Comparison of ENCODE assay signal across 27 cellular contexts in genomic region chr14:95018845-95019244, GRCh38.
A peak's percentile ranks its signal among the peaks of the same experiment; 100 is the strongest.
DNase-seq lines count a peak whose midpoint lies in the region; ATAC-seq and TF ChIP-seq lines count a peak whose summit lies in the region.
"Had no signal": no experiment of that assay in that cellular context is flagged by ENCODE, and none has a peak within 500 bp of the region (broad histone marks: within the 10 kb centered on the region; RNA-seq: fewer than 3 reads in every experiment).

No MANE protein-coding gene starts in this region.

- no peak overlapping the region for H3K27ac Mint-ChIP-seq in stimulated activated memory B cell treated with anti-CD40 and anti-IgM and Interleukin-4, amounts not matched to agents 10 μg/mL and 1 μg/mL and 100 μg/mL, for 72 hours
- H3K27ac Mint-ChIP-seq: CD4-positive, alpha-beta memory T cell; immature natural killer cell; nephron progenitor cell; stimulated activated naive CD8-positive, alpha-beta T cell treated with anti-CD3 and anti-CD28 coated beads, Interleukin-15, amount 100 ng/mL, for 72 hours had no signal

- H3K27ac ChIP-seq in hepatocyte = no peak overlapping the region
- H3K27ac ChIP-seq: cardiac muscle cell, foreskin keratinocyte, pancreas, tibial artery had no signal

- no peaks in the 10 kb centered on the region for H3K9me2 ChIP-seq in hepatocyte (replicated peaks; ENCODE audit: insufficient read depth)

- H3K36me3 Mint-ChIP-seq in stimulated activated memory B cell treated with anti-CD40 and anti-IgM and Interleukin-4, amounts not matched to agents 10 μg/mL and 1 μg/mL and 100 μg/mL, for 72 hours = no peaks in the 10 kb centered on the region
- H3K36me3 Mint-ChIP-seq: CD4-positive, alpha-beta memory T cell had no signal

- ATAC-seq in left lobe of liver = peak; percentile 32
- no peak for ATAC-seq in stimulated activated memory B cell treated with anti-CD40 and anti-IgM and Interleukin-4, amounts not matched to agents 10 μg/mL and 1 μg/mL and 100 μg/mL, for 72 hours
- ATAC-seq: foreskin keratinocyte; mucosa of descending colon; stimulated activated naive CD8-positive, alpha-beta T cell treated with anti-CD3 and anti-CD28 coated beads, Interleukin-15, amount 100 ng/mL, for 72 hours had no signal

- no peaks in the 10 kb centered on the region for H3K27me3 Mint-ChIP-seq in stimulated activated memory B cell treated with anti-CD40 and anti-IgM and Interleukin-4, amounts not matched to agents 10 μg/mL and 1 μg/mL and 100 μg/mL, for 72 hours
- H3K27me3 Mint-ChIP-seq: stimulated activated naive CD8-positive, alpha-beta T cell treated with anti-CD3 and anti-CD28 coated beads, Interleukin-15, amount 100 ng/mL, for 72 hours had no signal

- DNase-seq in AG09309 (ENCODE audit: low read depth) (peak; percentile 7), H4 (ENCODE audit: low spot score) (peak; percentile 47), dedifferentiated amniotic fluid mesenchymal stem cell (ENCODE audit: extremely low spot score) (peak; percentile 91), left lobe of liver (ENCODE audit: low spot score) (peak; percentile 7), NOMO-1 treated with dmso at 0.1 percent for 144 hours (lab: John Stamatoyannopoulos, UW; ENCODE audit: unreplicated experiment) (no peak), hepatocyte (ENCODE audit: low spot score) (no peak), NCI-H2081 (lab: John Stamatoyannopoulos, UW) (no peak)
- DNase-seq: activated naive CD4-positive, alpha-beta T cell treated with anti-CD3 and anti-CD28 coated beads, Interleukin-2, amount 50 U/mL, for 16 hours; anterior cingulate cortex; CD4-positive, alpha-beta memory T cell; dermis blood vessel endothelial cell; DMS153; foreskin keratinocyte; hippocampal formation; immature natural killer cell; KG1; mucosa of descending colon; NCI-H146; NCI-H345; NCI-H774; nephron progenitor cell; pancreas; RPMI8226; stimulated activated naive CD8-positive, alpha-beta T cell treated with anti-CD3 and anti-CD28 coated beads, Interleukin-15, amount 100 ng/mL, for 72 hours; tibial artery had no signal

- H3K9me3 Mint-ChIP-seq in stimulated activated memory B cell treated with anti-CD40 and anti-IgM and Interleukin-4, amounts not matched to agents 10 μg/mL and 1 μg/mL and 100 μg/mL, for 72 hours = peaks cover 7% of the 10 kb centered on the region
- H3K9me3 Mint-ChIP-seq: immature natural killer cell had no signal

- H3K36me3 ChIP-seq in hepatocyte (replicated peaks; ENCODE audit: insufficient read depth, low read depth) = no peaks in the 10 kb centered on the region
- H3K36me3 ChIP-seq: cardiac muscle cell, pancreas, tibial artery had no signal

- no peaks in the 10 kb centered on the region for H3K27me3 ChIP-seq in hepatocyte
- H3K27me3 ChIP-seq: cardiac muscle cell, foreskin keratinocyte, pancreas, tibial artery had no signal

- whole genome bisulfite sequencing in hepatocyte (ENCODE audit: low lambda C conversion rate, missing lambda C conversion rate) = 75% methylated on average over 3 of the region's 3 CpGs

- no peaks in the 10 kb centered on the region for H4K20me1 ChIP-seq in hepatocyte (ENCODE audit: insufficient read depth, poor library complexity, severe bottlenecking)

- H3K79me2 ChIP-seq in hepatocyte = no peaks in the 10 kb centered on the region

- no peak overlapping the region for H3K4me3 ChIP-seq in AG09309 (ENCODE audit: control insufficient read depth, low read depth, low read length)
- H3K4me3 ChIP-seq in hepatocyte = no peak overlapping the region
- H3K4me3 ChIP-seq: cardiac muscle cell, mucosa of descending colon, pancreas, tibial artery had no signal

- H3K4me2 ChIP-seq in hepatocyte = no peak overlapping the region

- no peaks in the 10 kb centered on the region for H3K4me1 Mint-ChIP-seq in stimulated activated memory B cell treated with anti-CD40 and anti-IgM and Interleukin-4, amounts not matched to agents 10 μg/mL and 1 μg/mL and 100 μg/mL, for 72 hours
- H3K4me1 Mint-ChIP-seq: immature natural killer cell, nephron progenitor cell had no signal

- TF ChIP-seq CTCF in AG09309 (IDR thresholded peaks at IDR 0.05; ENCODE audit: control insufficient read depth, insufficient read depth, low read depth, low read length, missing control alignments) (no peak), hepatocyte (IDR thresholded peaks at IDR 0.05; ENCODE audit: poor library complexity) (no peak)

- no peak overlapping the region for H3K4me3 Mint-ChIP-seq in stimulated activated memory B cell treated with anti-CD40 and anti-IgM and Interleukin-4, amounts not matched to agents 10 μg/mL and 1 μg/mL and 100 μg/mL, for 72 hours
- H3K4me3 Mint-ChIP-seq: CD4-positive, alpha-beta memory T cell; immature natural killer cell; nephron progenitor cell; stimulated activated naive CD8-positive, alpha-beta T cell treated with anti-CD3 and anti-CD28 coated beads, Interleukin-15, amount 100 ng/mL, for 72 hours had no signal

- no peaks in the 10 kb centered on the region for H3K9me3 ChIP-seq in hepatocyte (ENCODE audit: low read depth)
- H3K9me3 ChIP-seq: mucosa of descending colon, pancreas, tibial artery had no signal

- H3K4me1 ChIP-seq in hepatocyte (ENCODE audit: insufficient read depth) = no peaks in the 10 kb centered on the region
- H3K4me1 ChIP-seq: foreskin keratinocyte, pancreas had no signal

- H2AFZ ChIP-seq in hepatocyte = no peak overlapping the region

Comparison
In these comparisons a context has a peak if more than half of its experiments do, and no peak if none do; other contexts are left out.
1. DNase-seq: peak in AG09309 (single experiment), H4 (single experiment), dedifferentiated amniotic fluid mesenchymal stem cell (single experiment) and left lobe of liver (single experiment); none in NOMO-1 treated with dmso at 0.1 percent for 144 hours (single experiment), hepatocyte (single experiment) and NCI-H2081 (0 of 2).